1 cellular context compared by ENCODE assay signal in genomic region chr11:94558468-94558867, GRCh38.
TF ChIP-seq lines count a peak whose summit lies in the region.

No MANE protein-coding gene starts in this region.

TF ChIP-seq in K562, 482 proteins besides CTCF, POLR2A, EP300 and RAD21:
- no peak for TF ChIP-seq ZNF766 (CRISPR knock-in tag; conservative IDR thresholded peaks at IDR 0.05)
- peak; percentile 67 for TF ChIP-seq ESRRA (IDR thresholded peaks at IDR 0.05; ENCODE audit: borderline replicate concordance, low read depth)
- TF ChIP-seq MEIS2 (IDR thresholded peaks at IDR 0.05; ENCODE audit: partially characterized antibody): peak; percentile 39
- no peak for TF ChIP-seq NR2C2 (CRISPR knock-in tag; IDR thresholded peaks at IDR 0.05)
- TF ChIP-seq NR2C2 (tag; IDR thresholded peaks at IDR 0.05): 0 out of 2 replicates have a peak, but pooled peaks have one; percentile 16
- peak; percentile 32 for TF ChIP-seq SMARCB1 (IDR thresholded peaks at IDR 0.05; ENCODE audit: insufficient read length, low read depth)
- TF ChIP-seq ZNF717 (CRISPR knock-in tag; IDR thresholded peaks at IDR 0.05): no peak
- TF ChIP-seq CEBPB (tag; IDR thresholded peaks at IDR 0.05): peak; percentile 9; the same call in 1 of the 2 replicates
